8 cellular contexts compared by ENCODE assay signal in genomic region chr13:27481766-27482165, GRCh38. TPM values are rescaled to one million over a fixed set of nuclear protein-coding genes. Genes with fewer than 3 reads are reported as not detected.
A peak's percentile ranks its signal among the peaks of the same experiment; 100 is the strongest.
DNase-seq lines count a peak whose midpoint lies in the region; ATAC-seq and TF ChIP-seq lines count a peak whose summit lies in the region.

No MANE protein-coding gene starts in this region.

- intact Hi-C loops in dorsolateral prefrontal cortex (cut with DNase I) (no loop called here), natural killer cell (cut with micrococcal nuclease) (no loop called here)

- no peak overlapping the region for H3K4me3 ChIP-seq in dorsolateral prefrontal cortex

- DNase-seq in CMK (ENCODE audit: low read depth) (peak; percentile 2), HEK293T (ENCODE audit: extremely low spot score) (peak; percentile 72), SK-MEL-5 (ENCODE audit: low read depth, low spot score) (peak; percentile 79), dorsolateral prefrontal cortex (peak in 1 of 10 donors; percentile 52), natural killer cell (no peak), NOMO-1 treated with DMSO at 0.1 percent for 48 hours (lab: John Stamatoyannopoulos, UW; ENCODE audit: unreplicated experiment) (no peak), NCI-H226 (no peak)

- POLR2A ChIA-PET in HEK293T (lab: Yijun Ruan, JAX), result no interaction called here

- peaks cover 0 to 22% (median 0%) of the 10 kb centered on the region in 45 donors for H3K27me3 ChIP-seq in dorsolateral prefrontal cortex

- ATAC-seq in natural killer cell (peak in 1 of 3 donors; percentile 32), GM21447 (IDR thresholded peaks at IDR 0.05; ENCODE audit: unreplicated experiment) (no peak)

- CTCF ChIA-PET in HEK293T (lab: Yijun Ruan, JAX), result no interaction called here

- in situ Hi-C loops in SK-MEL-5 (cut with HindIII; ENCODE audit: low pct_unique_long_range_greater_than_20kb, low sequenced_read_pairs), result no loop called here

- H3K36me3 Mint-ChIP-seq in natural killer cell, result peaks cover 14% of the 10 kb centered on the region

- peaks cover 8 to 13% of the 10 kb centered on the region in 2 donors for H3K4me1 Mint-ChIP-seq in natural killer cell

- peak in 48 of 56 donors; percentile 10 to 58 (median 31) for TF ChIP-seq CTCF in dorsolateral prefrontal cortex (IDR thresholded peaks at IDR 0.05 in 54 of 56, conservative IDR thresholded peaks at IDR 0.05 in 2 of 56; ENCODE audit: low read depth in 1 of 56, partially characterized antibody in 56 of 56)
- TF ChIP-seq CTCF in natural killer cell (IDR thresholded peaks at IDR 0.05), result peak; percentile 36

- peaks cover 3% of the 10 kb centered on the region in 2 donors for H3K9me3 Mint-ChIP-seq in natural killer cell

- H3K27ac ChIP-seq in dorsolateral prefrontal cortex, result no peak overlapping the region

- H3K4me3 Mint-ChIP-seq in natural killer cell, result no peak overlapping the region

- H3K27ac Mint-ChIP-seq in natural killer cell, result no peak overlapping the region

- peaks cover 4 to 8% of the 10 kb centered on the region in 2 donors for H3K27me3 Mint-ChIP-seq in natural killer cell (ENCODE audit: low read depth in 2 of 2)

TF ChIP-seq in HEK293T, 16 proteins besides CTCF, POLR2A, EP300 and RAD21:
- no peak for TF ChIP-seq ZNF384 (IDR thresholded peaks at IDR 0.05)

RNA-seq across cellular contexts. Expression of gene MTIF3, which starts 31.4 kb away (rescaled TPM):
- total RNA-seq in SK-MEL-5 (2014; rRNA removed; shearing (Covaris generic)), result 66.0 and 70.2 TPM in 2 replicates
- 29.5 and 33.8 TPM in 2 replicates for polyA plus RNA-seq in SK-MEL-5 (2015; cell fraction: cytosol; rRNA removed)
- polyA plus RNA-seq in SK-MEL-5 (2015; cell fraction: nucleus; rRNA removed), result 34.2 and 59.7 TPM in 2 replicates
- total RNA-seq in dorsolateral prefrontal cortex, result 10 to 100 TPM; 32.1 to 71.7 (median 50.4) TPM
- 10 to 100 TPM; 30.2 to 56.6 (median 36.8) TPM for total RNA-seq in natural killer cell

RNA-seq across cellular contexts. Expression of gene GTF3A, which starts 57.3 kb away (rescaled TPM):
- total RNA-seq in SK-MEL-5 (2014; rRNA removed; shearing (Covaris generic)), result 284 and 304 TPM in 2 replicates
- 160 and 186 TPM in 2 replicates for polyA plus RNA-seq in SK-MEL-5 (2015; cell fraction: cytosol; rRNA removed)
- polyA plus RNA-seq in SK-MEL-5 (2015; cell fraction: nucleus; rRNA removed), result 123 and 161 TPM in 2 replicates
- total RNA-seq in dorsolateral prefrontal cortex (100 to 1,000 TPM in 1 of 120 experiments, 10 to 100 TPM in 119; 43.2 to 103 (median 71.3) TPM), natural killer cell (100 to 1,000 TPM; 129 to 132 (median 130) TPM)

Comparison
In these comparisons a context has a peak if more than half of its experiments do, and no peak if none do; other contexts are left out.
1. DNase-seq: peak in CMK (single experiment), HEK293T (single experiment) and SK-MEL-5 (single experiment); none in natural killer cell (single experiment), NOMO-1 treated with DMSO at 0.1 percent for 48 hours (single experiment) and NCI-H226 (single experiment).